25 cellular contexts compared by ENCODE assay signal in genomic region chr4:185540040-185540439, GRCh38. TPM values are rescaled to one million over a fixed set of nuclear protein-coding genes. Genes with fewer than 3 reads are reported as not detected.
"Had no signal": no experiment of that assay in that cellular context is flagged by ENCODE, and none has a peak within 500 bp of the region (broad histone marks: within the 10 kb centered on the region; RNA-seq: fewer than 3 reads in every experiment).

No MANE protein-coding gene starts in this region.

- H3K9me3 Mint-ChIP-seq: endodermal cell; immature natural killer cell; memory B cell; natural killer cell treated with Interleukin-12 subunit alpha and Interleukin-12 subunit beta and Interleukin-15 and Interleukin-18, amount 100 ng/mL, for 72 hours; stimulated activated naive B cell treated with anti-CD40 and anti-IgM and Interleukin-4, amounts not matched to agents 10 μg/mL and 1 μg/mL and 100 μg/mL, for 72 hours; stimulated activated naive CD8-positive, alpha-beta T cell treated with anti-CD3 and anti-CD28 coated beads, Interleukin-15, amount 100 ng/mL, for 72 hours had no signal

- H3K27ac Mint-ChIP-seq: endodermal cell; immature natural killer cell; memory B cell; natural killer cell treated with Interleukin-12 subunit alpha and Interleukin-12 subunit beta and Interleukin-15 and Interleukin-18, amount 100 ng/mL, for 72 hours; stimulated activated naive B cell treated with anti-CD40 and anti-IgM and Interleukin-4, amounts not matched to agents 10 μg/mL and 1 μg/mL and 100 μg/mL, for 72 hours; stimulated activated naive CD8-positive, alpha-beta T cell treated with anti-CD3 and anti-CD28 coated beads, Interleukin-15, amount 100 ng/mL, for 72 hours had no signal

- H3K27me3 Mint-ChIP-seq: stimulated activated naive CD8-positive, alpha-beta T cell treated with anti-CD3 and anti-CD28 coated beads, Interleukin-15, amount 100 ng/mL, for 72 hours had no signal

- H3K4me3 Mint-ChIP-seq: endodermal cell; immature natural killer cell; memory B cell; natural killer cell treated with Interleukin-12 subunit alpha and Interleukin-12 subunit beta and Interleukin-15 and Interleukin-18, amount 100 ng/mL, for 72 hours; stimulated activated naive B cell treated with anti-CD40 and anti-IgM and Interleukin-4, amounts not matched to agents 10 μg/mL and 1 μg/mL and 100 μg/mL, for 72 hours; stimulated activated naive CD8-positive, alpha-beta T cell treated with anti-CD3 and anti-CD28 coated beads, Interleukin-15, amount 100 ng/mL, for 72 hours had no signal

- H3K36me3 Mint-ChIP-seq: immature natural killer cell; memory B cell; natural killer cell treated with Interleukin-12 subunit alpha and Interleukin-12 subunit beta and Interleukin-15 and Interleukin-18, amount 100 ng/mL, for 72 hours; stimulated activated naive B cell treated with anti-CD40 and anti-IgM and Interleukin-4, amounts not matched to agents 10 μg/mL and 1 μg/mL and 100 μg/mL, for 72 hours had no signal

- FAIRE-seq: endothelial cell of umbilical vein, keratinocyte had no signal

- H3K36me3 ChIP-seq: gastrocnemius medialis, left ventricle myocardium inferior, lower lobe of right lung, thoracic aorta had no signal

- DNase-seq: effector CD4-positive, alpha-beta T cell; endodermal cell; erythroblast; gastrocnemius medialis; glutamatergic neuron; immature natural killer cell; left cardiac atrium; left ventricle myocardium inferior; lower lobe of right lung; midbrain; psoas muscle; retina; stimulated activated CD4-positive, alpha-beta T cell treated with anti-CD3 and anti-CD28 coated beads, Interleukin-2, amount 100 ng/mL, for 24 hours; stimulated activated CD4-positive, alpha-beta T cell treated with anti-CD3 and anti-CD28 coated beads, Interleukin-4, amount 100 ng/mL, for 4 hours; stimulated activated naive B cell treated with anti-CD40 and anti-IgM and Interleukin-4, amounts not matched to agents 10 μg/mL and 1 μg/mL and 100 μg/mL, for 72 hours; stimulated activated naive CD8-positive, alpha-beta T cell treated with anti-CD3 and anti-CD28 coated beads, Interleukin-15, amount 100 ng/mL, for 72 hours; substantia nigra; trophoblast cell had no signal

- ATAC-seq: gastrocnemius medialis; left cardiac atrium; lower lobe of right lung; natural killer cell treated with Interleukin-12 subunit alpha and Interleukin-12 subunit beta and Interleukin-15 and Interleukin-18, amount 100 ng/mL, for 72 hours; psoas muscle; sciatic nerve; stimulated activated naive B cell treated with anti-CD40 and anti-IgM and Interleukin-4, amounts not matched to agents 10 μg/mL and 1 μg/mL and 100 μg/mL, for 72 hours; stimulated activated naive CD8-positive, alpha-beta T cell treated with anti-CD3 and anti-CD28 coated beads, Interleukin-15, amount 100 ng/mL, for 72 hours had no signal

- H3K27ac ChIP-seq: gastrocnemius medialis, left ventricle myocardium inferior, lower lobe of right lung, psoas muscle had no signal

- H3K9me3 ChIP-seq: gastrocnemius medialis, left ventricle myocardium inferior, lower lobe of right lung, psoas muscle, thoracic aorta had no signal

- H3K4me1 ChIP-seq: lower lobe of right lung had no signal

- H3K4me1 Mint-ChIP-seq: endodermal cell; stimulated activated naive B cell treated with anti-CD40 and anti-IgM and Interleukin-4, amounts not matched to agents 10 μg/mL and 1 μg/mL and 100 μg/mL, for 72 hours; stimulated activated naive CD8-positive, alpha-beta T cell treated with anti-CD3 and anti-CD28 coated beads, Interleukin-15, amount 100 ng/mL, for 72 hours had no signal

- H3K27me3 ChIP-seq: gastrocnemius medialis had no signal

- H3K4me3 ChIP-seq: coronary artery, gastrocnemius medialis, left ventricle myocardium inferior, lower lobe of right lung, psoas muscle, thoracic aorta had no signal

RNA-seq across cellular contexts. Expression of gene PDLIM3, which starts 4.7 kb away (rescaled TPM):
- total RNA-seq: natural killer cell treated with Interleukin-12 subunit alpha and Interleukin-12 subunit beta and Interleukin-15 and Interleukin-18, amount 100 ng/mL, for 72 hours had no signal
- polyA plus RNA-seq: immature natural killer cell, keratinocyte had no signal
